18 cellular contexts compared by ENCODE assay signal in the genomic region with DNA sequence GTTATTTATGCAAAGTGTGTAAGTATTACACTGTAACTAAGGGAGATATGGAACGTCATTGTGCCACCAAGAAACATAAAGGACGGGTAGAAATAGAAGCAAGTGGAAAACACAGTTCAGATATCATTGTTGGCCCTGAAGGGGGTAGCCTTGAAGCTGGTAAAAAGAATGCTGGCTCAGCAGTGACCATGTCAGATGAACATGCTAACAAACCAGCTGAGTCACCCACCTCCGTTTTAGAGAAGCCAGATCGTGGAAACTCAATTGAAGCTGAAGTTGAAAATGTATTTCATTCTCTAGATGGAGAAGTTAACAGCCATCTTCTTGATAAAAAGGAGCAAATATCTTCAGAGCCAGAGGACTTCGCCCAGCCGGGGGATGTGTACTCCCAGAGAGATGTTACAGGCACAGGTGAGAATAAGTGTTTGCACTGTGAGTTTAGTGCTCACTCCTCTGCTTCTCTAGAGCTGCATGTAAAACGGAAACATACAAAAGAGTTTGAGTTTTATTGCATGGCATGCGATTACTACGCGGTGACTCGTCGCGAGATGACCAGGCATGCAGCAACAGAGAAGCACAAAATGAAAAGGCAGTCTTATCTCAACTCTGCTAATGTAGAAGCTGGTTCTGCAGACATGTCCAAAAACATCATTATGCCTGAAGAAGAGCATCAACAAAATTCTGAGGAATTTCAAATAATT. TPM values are rescaled to one million over a fixed set of nuclear protein-coding genes. Genes with fewer than 3 reads are reported as not detected.
DNase-seq lines count a peak whose midpoint lies in the region; ATAC-seq, FAIRE-seq and TF ChIP-seq lines count a peak whose summit lies in the region.
"Had no signal": no experiment of that assay in that cellular context is flagged by ENCODE, and none has a peak within 500 bp of the region (broad histone marks: within the 10 kb centered on the region; RNA-seq: fewer than 3 reads in every experiment).

No MANE protein-coding gene starts in this region.

- 93% methylated on average over 13 of the region's 13 CpGs for WGBS in HepG2 (ENCODE audit: low lambda C conversion rate)
- 94% methylated on average over 13 of the region's 13 CpGs for WGBS in right lobe of liver (ENCODE audit: insufficient coverage, low coverage, low lambda C conversion rate, missing lambda C conversion rate)
- WGBS in mammary epithelial cell (ENCODE audit: low coverage, missing lambda C conversion rate): 93% methylated on average over 13 of the region's 13 CpGs

- in situ Hi-C loops in HepG2 (cut with HindIII; ENCODE audit: extremely low pct_ligation_motif_present, low pct_unique_long_range_greater_than_20kb) (no loop called here), mammary epithelial cell (cut with MboI; ENCODE audit: low sequenced_read_pairs in 2 of 2) (no loop called here)

- H3K9me2 ChIP-seq in GM23338 (ENCODE audit: insufficient read depth): no peaks in the 10 kb centered on the region

- POLR2A ChIA-PET in HepG2 (lab: Yijun Ruan, JAX): no interaction called here

- H3K36me3 ChIP-seq in HepG2 (replicated peaks in 1 of 2; ENCODE audit: control insufficient read depth in 1 of 2, insufficient read depth in 2 of 2, low read length in 2 of 2) (peaks cover 8 to 12% of the 10 kb centered on the region in 2 experiments), right lobe of liver (peaks cover 0 to 4% (median 0%) of the 10 kb centered on the region in 4 donors), GM23338 (ENCODE audit: insufficient read depth) (no peaks in the 10 kb centered on the region), mammary epithelial cell (ENCODE audit: insufficient read depth, low read length) (peaks cover 7% of the 10 kb centered on the region)
- H3K36me3 ChIP-seq: cardiac muscle cell, SJCRH30 had no signal

- H3K9me3 ChIP-seq in HepG2 (ENCODE audit: low read length) (no peaks in the 10 kb centered on the region), right lobe of liver (no peaks in the 10 kb centered on the region), mammary epithelial cell (replicated peaks; ENCODE audit: insufficient read depth, low read length) (no peaks in the 10 kb centered on the region)
- H3K9me3 ChIP-seq: SJCRH30 had no signal

- no peak for TF ChIP-seq POLR2A in HepG2 (IDR thresholded peaks at IDR 0.05; ENCODE audit: insufficient read depth in 1 of 2, low read depth in 2 of 2, low read length in 2 of 2)
- no peak for TF ChIP-seq POLR2A in right lobe of liver (IDR thresholded peaks at IDR 0.05)

- CTCF ChIA-PET in HepG2 (lab: Yijun Ruan, JAX; ENCODE audit: low intra/inter-chr PET ratio, low total read pairs): no interaction called here
- CTCF ChIA-PET in mammary epithelial cell (lab: Charles Lee; ENCODE audit: low non-redundant PET): no interaction called here
- CTCF ChIA-PET in Calu3 (lab: Charles Lee): no interaction called here

- H3K4me3 ChIP-seq in HepG2 (replicated peaks in 1 of 3; ENCODE audit: insufficient read depth in 1 of 3, low read depth in 2 of 3, low read length in 3 of 3): no peak overlapping the region
- H3K4me3 ChIP-seq in right lobe of liver: no peak overlapping the region
- no peak overlapping the region for H3K4me3 ChIP-seq in GM23338
- no peak overlapping the region for H3K4me3 ChIP-seq in mammary epithelial cell (replicated peaks in 1 of 3; ENCODE audit: insufficient read depth in 1 of 3, low read depth in 2 of 3, low read length in 3 of 3)
- H3K4me3 ChIP-seq: cardiac muscle cell, dorsolateral prefrontal cortex, PC-9, SJCRH30 had no signal

- intact Hi-C loops in HepG2 (cut with micrococcal nuclease; ENCODE audit: unreplicated experiment): no loop called here
- intact Hi-C loops in right lobe of liver (cut with DNase I): no loop called here
- intact Hi-C loops in mammary epithelial cell (cut with micrococcal nuclease): no loop called here
- intact Hi-C loops in Calu3 (cut with micrococcal nuclease; ENCODE audit: unreplicated experiment): no loop called here

- ATAC-seq in HepG2 (no peak), right lobe of liver (no peak), GM23338 (no peak)
- ATAC-seq in stimulated activated effector memory CD8-positive, alpha-beta T cell treated with anti-CD3 and anti-CD28 coated beads, Interleukin-12 subunit alpha, Interleukin-12 subunit beta, amount 100 ng/mL, for 72 hours: peak; percentile 36
- ATAC-seq: activated CD4-positive, CD25-positive, alpha-beta regulatory T cell treated with anti-CD3 and anti-CD28 coated beads, Interleukin-2, amount 50 U/mL, for 24 hours; left ventricle myocardium superior had no signal

- H3K27me3 Mint-ChIP-seq in GM23338 (ENCODE audit: insufficient read depth, low read depth, poor library complexity) (no peaks in the 10 kb centered on the region), Calu3 (ENCODE audit: unreplicated experiment) (no peaks in the 10 kb centered on the region)

- peaks cover 2% of the 10 kb centered on the region for H3K79me2 ChIP-seq in HepG2 (ENCODE audit: insufficient read depth, low read length)
- H3K79me2 ChIP-seq in GM23338 (replicated peaks; ENCODE audit: insufficient read depth): peaks cover 8% of the 10 kb centered on the region
- peaks cover 12% of the 10 kb centered on the region for H3K79me2 ChIP-seq in mammary epithelial cell (ENCODE audit: insufficient read depth, low read length)

- H3K27me3 ChIP-seq in HepG2 (ENCODE audit: control insufficient read depth in 1 of 2, insufficient read depth in 2 of 2, low read length in 2 of 2) (no peaks in the 10 kb centered on the region), right lobe of liver (no peaks in the 10 kb centered on the region), GM23338 (ENCODE audit: insufficient read depth) (no peaks in the 10 kb centered on the region), mammary epithelial cell (ENCODE audit: insufficient read depth, low read length) (no peaks in the 10 kb centered on the region)
- H3K27me3 ChIP-seq: cardiac muscle cell, dorsolateral prefrontal cortex, SJCRH30 had no signal

- no peak overlapping the region for H3K27ac ChIP-seq in HepG2 (ENCODE audit: extremely low read length, insufficient read depth, low read length)
- no peak overlapping the region for H3K27ac ChIP-seq in right lobe of liver
- no peak overlapping the region for H3K27ac ChIP-seq in GM23338 (ENCODE audit: low read depth)
- H3K27ac ChIP-seq in mammary epithelial cell (ENCODE audit: insufficient read depth, low read depth, low read length): no peak overlapping the region
- H3K27ac ChIP-seq: cardiac muscle cell, dorsolateral prefrontal cortex, PC-9, SJCRH30 had no signal

- H3K9me3 Mint-ChIP-seq in GM23338: no peaks in the 10 kb centered on the region
- H3K9me3 Mint-ChIP-seq in stimulated activated effector memory CD8-positive, alpha-beta T cell treated with anti-CD3 and anti-CD28 coated beads, Interleukin-12 subunit alpha, Interleukin-12 subunit beta, amount 100 ng/mL, for 72 hours: no peaks in the 10 kb centered on the region
- no peaks in the 10 kb centered on the region for H3K9me3 Mint-ChIP-seq in Calu3 (ENCODE audit: low read depth, unreplicated experiment)

- H2AFZ ChIP-seq in HepG2 (ENCODE audit: low read length) (no peak overlapping the region), GM23338 (no peak overlapping the region), mammary epithelial cell (ENCODE audit: low read depth, low read length) (no peak overlapping the region)
- H2AFZ ChIP-seq: PC-9 had no signal

- TF ChIP-seq RAD21 in HepG2 (CRISPR knock-in tag; IDR thresholded peaks at IDR 0.05): no peak

- TF ChIP-seq EP300 in HepG2 (IDR thresholded peaks at IDR 0.05; ENCODE audit: low read depth in 2 of 2, low read length in 2 of 2) (no peak), HepG2 (CRISPR knock-in tag; IDR thresholded peaks at IDR 0.05; ENCODE audit: borderline replicate concordance) (no peak)

- no peaks in the 10 kb centered on the region for H3F3A ChIP-seq in GM23338 (replicated peaks; ENCODE audit: low read depth)

- H3K27ac Mint-ChIP-seq in GM23338 (0 out of 2 replicates have a peak overlapping the region, but pooled peaks have one; percentile 35), Calu3 (ENCODE audit: unreplicated experiment) (no peak overlapping the region)
- H3K27ac Mint-ChIP-seq in stimulated activated effector memory CD8-positive, alpha-beta T cell treated with anti-CD3 and anti-CD28 coated beads, Interleukin-12 subunit alpha, Interleukin-12 subunit beta, amount 100 ng/mL, for 72 hours: no peak overlapping the region

- H3K4me3 Mint-ChIP-seq in GM23338 (no peak overlapping the region), Calu3 (ENCODE audit: low read depth, unreplicated experiment) (no peak overlapping the region)
- H3K4me3 Mint-ChIP-seq in stimulated activated effector memory CD8-positive, alpha-beta T cell treated with anti-CD3 and anti-CD28 coated beads, Interleukin-12 subunit alpha, Interleukin-12 subunit beta, amount 100 ng/mL, for 72 hours: no peak overlapping the region

- H4K20me1 ChIP-seq in HepG2 (ENCODE audit: insufficient read depth, low read length): no peaks in the 10 kb centered on the region
- no peaks in the 10 kb centered on the region for H4K20me1 ChIP-seq in GM23338 (replicated peaks; ENCODE audit: insufficient read depth)
- no peaks in the 10 kb centered on the region for H4K20me1 ChIP-seq in mammary epithelial cell (ENCODE audit: insufficient read depth, low read length)

- no peaks in the 10 kb centered on the region for H3K36me3 Mint-ChIP-seq in GM23338 (ENCODE audit: low read depth)
- H3K36me3 Mint-ChIP-seq in stimulated activated effector memory CD8-positive, alpha-beta T cell treated with anti-CD3 and anti-CD28 coated beads, Interleukin-12 subunit alpha, Interleukin-12 subunit beta, amount 100 ng/mL, for 72 hours: peaks cover 42% of the 10 kb centered on the region
- peaks cover 6% of the 10 kb centered on the region for H3K36me3 Mint-ChIP-seq in Calu3 (ENCODE audit: insufficient read depth, unreplicated experiment)

- dilution Hi-C loops in mammary epithelial cell (cut with HindIII; ENCODE audit: low sequenced_read_pairs): no loop called here

- H3K4me1 ChIP-seq in HepG2 (ENCODE audit: insufficient read depth, low read length): no peaks in the 10 kb centered on the region
- H3K4me1 ChIP-seq in right lobe of liver: no peaks in the 10 kb centered on the region
- peaks cover 13% of the 10 kb centered on the region for H3K4me1 ChIP-seq in GM23338 (ENCODE audit: insufficient read depth)
- H3K4me1 ChIP-seq in mammary epithelial cell (ENCODE audit: insufficient read depth, low read length): peaks cover 7% of the 10 kb centered on the region
- H3K4me1 ChIP-seq: SJCRH30 had no signal

- H3K4me1 Mint-ChIP-seq in GM23338: peaks cover 22% of the 10 kb centered on the region
- peaks cover 27% of the 10 kb centered on the region for H3K4me1 Mint-ChIP-seq in stimulated activated effector memory CD8-positive, alpha-beta T cell treated with anti-CD3 and anti-CD28 coated beads, Interleukin-12 subunit alpha, Interleukin-12 subunit beta, amount 100 ng/mL, for 72 hours
- H3K4me1 Mint-ChIP-seq in Calu3 (ENCODE audit: low read depth, unreplicated experiment): no peaks in the 10 kb centered on the region

- H3K4me2 ChIP-seq in HepG2 (ENCODE audit: low read depth, low read length) (no peak overlapping the region), GM23338 (no peak overlapping the region), mammary epithelial cell (ENCODE audit: insufficient read depth, low read depth, low read length) (no peak overlapping the region)
- H3K4me2 ChIP-seq: PC-9 had no signal

- DNase-seq in HepG2 (ENCODE audit: low spot score) (no peak), right lobe of liver (no peak), GM23338 (ENCODE audit: low spot score) (no peak), mammary epithelial cell (peak; percentile 24), Calu3 (no peak), cerebellum (ENCODE audit: low spot score) (no peak)
- DNase-seq in stimulated activated effector memory CD8-positive, alpha-beta T cell treated with anti-CD3 and anti-CD28 coated beads, Interleukin-12 subunit alpha, Interleukin-12 subunit beta, amount 100 ng/mL, for 72 hours (ENCODE audit: low spot score in 2 of 2): no peak
- DNase-seq: dorsolateral prefrontal cortex, Karpas-422, left ventricle myocardium superior, NCI-H1105 treated with DMSO at 0.1 percent for 48 hours, NCI-H774, nucleus accumbens, PC-9, SJCRH30, T1000 had no signal

- no peak for FAIRE-seq in HepG2 (lab: Jason Lieb, UNC)

- no peak for TF ChIP-seq CTCF in HepG2 (CRISPR knock-in tag; IDR thresholded peaks at IDR 0.05)
- no peak for TF ChIP-seq CTCF in right lobe of liver (IDR thresholded peaks at IDR 0.05)
- no peak for TF ChIP-seq CTCF in GM23338 (conservative IDR thresholded peaks at IDR 0.05; ENCODE audit: low read depth in 2 of 2)
- no peak for TF ChIP-seq CTCF in mammary epithelial cell (conservative IDR thresholded peaks at IDR 0.05 in 1 of 2, IDR thresholded peaks at IDR 0.05 in 1 of 2; ENCODE audit: extremely low read depth in 1 of 2, insufficient read depth in 1 of 2, low read depth in 1 of 2, low read length in 2 of 2)
- no peak for TF ChIP-seq CTCF in Calu3 (IDR thresholded peaks at IDR 0.05; ENCODE audit: unreplicated experiment)

- no peak overlapping the region for H3K9ac ChIP-seq in HepG2 (ENCODE audit: insufficient read depth, low read depth, low read length)
- no peak overlapping the region for H3K9ac ChIP-seq in mammary epithelial cell (ENCODE audit: insufficient read depth, low read length)

- BruUV-seq in HepG2 (replicated peaks; lab: Mats Ljungman, UMichigan) (TSS peak; percentile 16), mammary epithelial cell (replicated peaks; lab: Mats Ljungman, UMichigan) (no TSS peak), Calu3 (replicated peaks; lab: Mats Ljungman, UMichigan) (no TSS peak)

RNA-seq across cellular contexts. Expression of gene ZNF407, which starts 36.1 kb away (rescaled TPM):
- total RNA-seq in HepG2 (2016; rRNA removed; fragmentation: Illumina TruSeq; extraction: Trizol): 8.3 and 8.7 TPM in 2 replicates
- total RNA-seq in HepG2 (2016; cell fraction: cytosol; rRNA removed; fragmentation: Illumina TruSeq; extraction: Trizol; ENCODE audit: low read depth): 3.8 and 5.4 TPM in 2 replicates
- 7.6 and 8.5 TPM in 2 replicates for total RNA-seq in HepG2 (2016; cell fraction: insoluble cytoplasmic fraction; rRNA removed; fragmentation: Illumina TruSeq; extraction: Trizol)
- total RNA-seq in HepG2 (2016; cell fraction: membrane; rRNA removed; fragmentation: Illumina TruSeq; extraction: Trizol): 3.2 and 3.7 TPM in 2 replicates
- 30.6 and 34.2 TPM in 2 replicates for total RNA-seq in HepG2 (2016; cell fraction: nucleus; rRNA removed; fragmentation: Illumina TruSeq; extraction: Trizol)
- 2.2 and 2.3 TPM in 2 replicates for polyA plus RNA-seq in HepG2 (2011; rRNA removed)
- 1.9 TPM in 2 replicates for polyA plus RNA-seq in HepG2 (2011; cell fraction: cytosol; rRNA removed)
- 5.6 and 6.2 TPM in 2 replicates for polyA plus RNA-seq in HepG2 (2011; cell fraction: nucleus; rRNA removed)
- polyA plus RNA-seq in HepG2 (2012): 2.2 and 3.1 TPM in 2 replicates
- polyA plus RNA-seq in HepG2 (2016; cell fraction: cytosol; fragmentation: Illumina TruSeq; extraction: Trizol; ENCODE audit: low read depth): 0.15 and 0.18 TPM in 2 replicates
- polyA plus RNA-seq in HepG2 (2016; cell fraction: insoluble cytoplasmic fraction; fragmentation: Illumina TruSeq; extraction: Trizol; ENCODE audit: low read depth): 2.2 and 2.5 TPM in 2 replicates
- 0.23 and 0.27 TPM in 2 replicates for polyA plus RNA-seq in HepG2 (2016; cell fraction: membrane; fragmentation: Illumina TruSeq; extraction: Trizol; ENCODE audit: low read depth)
- polyA plus RNA-seq in HepG2 (2016; cell fraction: nucleus; fragmentation: Illumina TruSeq; extraction: Trizol; ENCODE audit: insufficient read depth, low read depth): 5.1 and 5.5 TPM in 2 replicates
- polyA minus RNA-seq in HepG2 (2011; rRNA and poly(A)+ RNA removed; ENCODE audit: low replicate concordance): 24.1 and 31.8 TPM in 2 replicates
- polyA minus RNA-seq in HepG2 (2011; cell fraction: cytosol; rRNA and poly(A)+ RNA removed): 5.8 and 8.0 TPM in 2 replicates
- polyA minus RNA-seq in HepG2 (2011; cell fraction: nucleus; rRNA and poly(A)+ RNA removed): 109 and 118 TPM in 2 replicates
- 1 to 10 TPM; 4.3 to 8.0 (median 5.7) TPM for total RNA-seq in right lobe of liver
- 8.5 and 10.4 TPM in 2 replicates for total RNA-seq in GM23338 (2014; rRNA removed; shearing (Covaris generic))
- 2.1 and 2.6 TPM in 2 replicates for polyA plus RNA-seq in GM23338 (2016; fragmentation: Nextera tagmentation; extraction: Ambion mirVana)
- total RNA-seq in mammary epithelial cell: 10 to 100 TPM; 10.8 to 12.8 TPM
- polyA plus RNA-seq in mammary epithelial cell: 2.5 TPM
- 11.9 TPM for polyA minus RNA-seq in mammary epithelial cell
- total RNA-seq in Calu3 (2022): 15.1 and 17.4 TPM in 2 replicates
- total RNA-seq in cerebellum: 32.0 TPM
